ENCODE assay signal across 8 cellular contexts in genomic region chrX:101408530-101408836, GRCh38. TPM values are rescaled to one million over a fixed set of nuclear protein-coding genes. Genes with fewer than 3 reads are reported as not detected.
A peak's percentile ranks its signal among the peaks of the same experiment; 100 is the strongest.
DNase-seq lines count a peak whose midpoint lies in the region; ATAC-seq and TF ChIP-seq lines count a peak whose summit lies in the region.

No MANE protein-coding gene starts in this region.

- intact Hi-C loops in right cardiac atrium (cut with DNase I), result no loop called here

- H3K4me1 ChIP-seq in right cardiac atrium (ENCODE audit: control insufficient read depth, insufficient read depth, low read length), result no peaks in the 10 kb centered on the region

- H3K4me1 Mint-ChIP-seq in activated CD4-positive, alpha-beta T cell treated with anti-CD3 and anti-CD28 coated beads, Interleukin-2, amount 10 ng/mL, durations not matched to agents 7 days and 5 days, result peaks cover 30% of the 10 kb centered on the region
- peaks cover 34% of the 10 kb centered on the region for H3K4me1 Mint-ChIP-seq in stimulated activated memory B cell treated with anti-CD40 and anti-IgM and Interleukin-4, amounts not matched to agents 10 μg/mL and 1 μg/mL and 100 μg/mL, for 72 hours

- H3K4me3 ChIP-seq in WI38 (ENCODE audit: low read depth, low read length) (peak overlapping the region; percentile 70), right cardiac atrium (ENCODE audit: low read length) (peak overlapping the region; percentile 95)

- H3K4me3 Mint-ChIP-seq in activated CD4-positive, alpha-beta T cell treated with anti-CD3 and anti-CD28 coated beads, Interleukin-2, amount 10 ng/mL, durations not matched to agents 7 days and 5 days, result peak overlapping the region; percentile 83
- H3K4me3 Mint-ChIP-seq in stimulated activated memory B cell treated with anti-CD40 and anti-IgM and Interleukin-4, amounts not matched to agents 10 μg/mL and 1 μg/mL and 100 μg/mL, for 72 hours, result peak overlapping the region; percentile 95

- H3K27ac ChIP-seq in right cardiac atrium (ENCODE audit: low read length), result peak overlapping the region; percentile 100

- TF ChIP-seq CTCF in WI38 (IDR thresholded peaks at IDR 0.05; ENCODE audit: low read depth, low read length), result no peak

- no peak for ATAC-seq in right cardiac atrium
- ATAC-seq in stimulated activated memory B cell treated with anti-CD40 and anti-IgM and Interleukin-4, amounts not matched to agents 10 μg/mL and 1 μg/mL and 100 μg/mL, for 72 hours, result no peak

- peak overlapping the region; percentile 95 for H3K27ac Mint-ChIP-seq in activated CD4-positive, alpha-beta T cell treated with anti-CD3 and anti-CD28 coated beads, Interleukin-2, amount 10 ng/mL, durations not matched to agents 7 days and 5 days
- H3K27ac Mint-ChIP-seq in stimulated activated memory B cell treated with anti-CD40 and anti-IgM and Interleukin-4, amounts not matched to agents 10 μg/mL and 1 μg/mL and 100 μg/mL, for 72 hours, result peak overlapping the region; percentile 94

- H3K36me3 Mint-ChIP-seq in activated CD4-positive, alpha-beta T cell treated with anti-CD3 and anti-CD28 coated beads, Interleukin-2, amount 10 ng/mL, durations not matched to agents 7 days and 5 days (ENCODE audit: low read depth), result peaks cover 18% of the 10 kb centered on the region
- H3K36me3 Mint-ChIP-seq in stimulated activated memory B cell treated with anti-CD40 and anti-IgM and Interleukin-4, amounts not matched to agents 10 μg/mL and 1 μg/mL and 100 μg/mL, for 72 hours, result peaks cover 16% of the 10 kb centered on the region

- under 1% methylated on average over 8 of the region's 8 CpGs for WGBS in right cardiac atrium

- no peaks in the 10 kb centered on the region for H3K9me3 Mint-ChIP-seq in activated CD4-positive, alpha-beta T cell treated with anti-CD3 and anti-CD28 coated beads, Interleukin-2, amount 10 ng/mL, durations not matched to agents 7 days and 5 days
- H3K9me3 Mint-ChIP-seq in stimulated activated memory B cell treated with anti-CD40 and anti-IgM and Interleukin-4, amounts not matched to agents 10 μg/mL and 1 μg/mL and 100 μg/mL, for 72 hours, result no peaks in the 10 kb centered on the region

- POLR2A ChIA-PET in activated CD4-positive, alpha-beta T cell treated with anti-CD3 and anti-CD28 coated beads, Interleukin-2, amount 10 ng/mL, durations not matched to agents 7 days and 5 days (lab: Charles Lee), result no interaction called here

- H3K27me3 ChIP-seq in right cardiac atrium (ENCODE audit: control insufficient read depth, insufficient read depth), result no peaks in the 10 kb centered on the region

- CTCF ChIA-PET in activated CD4-positive, alpha-beta T cell treated with anti-CD3 and anti-CD28 coated beads, Interleukin-2, amount 10 ng/mL, durations not matched to agents 7 days and 5 days (lab: Charles Lee), result no interaction called here

- no peaks in the 10 kb centered on the region for H3K9me3 ChIP-seq in right cardiac atrium (ENCODE audit: control insufficient read depth, low read length)

- DNase-seq in activated CD4-positive, alpha-beta T cell treated with anti-CD3 and anti-CD28 coated beads, Interleukin-2, amount 10 ng/mL, durations not matched to agents 7 days and 5 days, result no peak
- no peak for DNase-seq in activated CD4-positive, alpha-beta T cell treated with anti-CD3 and anti-CD28 coated beads, Interleukin-2, amount 50 U/mL, for 4 hours
- DNase-seq in right cardiac atrium (no peak), NOMO-1 (lab: John Stamatoyannopoulos, UW; ENCODE audit: unreplicated experiment in 2 of 2) (no peak), cortex of kidney (lab: John Stamatoyannopoulos, UW) (no peak)
- DNase-seq in activated effector memory CD4-positive, alpha-beta T cell treated with anti-CD3 and anti-CD28 coated beads, Interleukin-2, amount 50 U/mL, for 16 hours, result no peak

- no peaks in the 10 kb centered on the region for H3K27me3 Mint-ChIP-seq in activated CD4-positive, alpha-beta T cell treated with anti-CD3 and anti-CD28 coated beads, Interleukin-2, amount 10 ng/mL, durations not matched to agents 7 days and 5 days
- H3K27me3 Mint-ChIP-seq in stimulated activated memory B cell treated with anti-CD40 and anti-IgM and Interleukin-4, amounts not matched to agents 10 μg/mL and 1 μg/mL and 100 μg/mL, for 72 hours, result no peaks in the 10 kb centered on the region

RNA-seq across cellular contexts. Expression of gene HNRNPH2, which starts 0.5 kb away (rescaled TPM):
- 10 to 100 TPM; 41.7 to 46.9 TPM for total RNA-seq in activated CD4-positive, alpha-beta T cell treated with anti-CD3 and anti-CD28 coated beads, Interleukin-2, amount 10 ng/mL, durations not matched to agents 7 days and 5 days
- total RNA-seq in right cardiac atrium, result 10 to 100 TPM; 54.6 to 69.4 (median 58.8) TPM
- polyA plus RNA-seq in right cardiac atrium, result 53.3 TPM

RNA-seq across cellular contexts. Expression of gene GLA, which starts 0.8 kb away (rescaled TPM):
- 10 to 100 TPM; 28.9 to 29.5 TPM for total RNA-seq in activated CD4-positive, alpha-beta T cell treated with anti-CD3 and anti-CD28 coated beads, Interleukin-2, amount 10 ng/mL, durations not matched to agents 7 days and 5 days
- 10 to 100 TPM; 10.4 to 20.5 (median 17.9) TPM for total RNA-seq in right cardiac atrium
- polyA plus RNA-seq in right cardiac atrium, result 20.7 TPM

RNA-seq across cellular contexts. Expression of gene RPL36A, which starts 17.7 kb away (rescaled TPM):
- 100 to 1,000 TPM; 255 to 425 TPM for total RNA-seq in activated CD4-positive, alpha-beta T cell treated with anti-CD3 and anti-CD28 coated beads, Interleukin-2, amount 10 ng/mL, durations not matched to agents 7 days and 5 days
- 100 to 1,000 TPM in 2 of 4 donors, 10 to 100 TPM in 2; 71.2 to 109 (median 99.8) TPM for total RNA-seq in right cardiac atrium
- polyA plus RNA-seq in right cardiac atrium, result 1,005 TPM

RNA-seq across cellular contexts. Expression of gene BTK, which starts 22.5 kb away (rescaled TPM):
- total RNA-seq in activated CD4-positive, alpha-beta T cell treated with anti-CD3 and anti-CD28 coated beads, Interleukin-2, amount 10 ng/mL, durations not matched to agents 7 days and 5 days, result not detected
- 1 to 10 TPM; 1.6 to 3.6 (median 3.3) TPM for total RNA-seq in right cardiac atrium
- 0.88 TPM for polyA plus RNA-seq in right cardiac atrium

RNA-seq across cellular contexts. Expression of gene TIMM8A, which starts 59.9 kb away (rescaled TPM):
- total RNA-seq in activated CD4-positive, alpha-beta T cell treated with anti-CD3 and anti-CD28 coated beads, Interleukin-2, amount 10 ng/mL, durations not matched to agents 7 days and 5 days, result 10 to 100 TPM; 11.6 to 13.5 TPM
- total RNA-seq in right cardiac atrium, result 10 to 100 TPM; 14.4 to 20.3 (median 19.1) TPM
- polyA plus RNA-seq in right cardiac atrium, result 12.9 TPM
